Comparison of ENCODE assay signal across 15 cellular contexts in the genomic region with DNA sequence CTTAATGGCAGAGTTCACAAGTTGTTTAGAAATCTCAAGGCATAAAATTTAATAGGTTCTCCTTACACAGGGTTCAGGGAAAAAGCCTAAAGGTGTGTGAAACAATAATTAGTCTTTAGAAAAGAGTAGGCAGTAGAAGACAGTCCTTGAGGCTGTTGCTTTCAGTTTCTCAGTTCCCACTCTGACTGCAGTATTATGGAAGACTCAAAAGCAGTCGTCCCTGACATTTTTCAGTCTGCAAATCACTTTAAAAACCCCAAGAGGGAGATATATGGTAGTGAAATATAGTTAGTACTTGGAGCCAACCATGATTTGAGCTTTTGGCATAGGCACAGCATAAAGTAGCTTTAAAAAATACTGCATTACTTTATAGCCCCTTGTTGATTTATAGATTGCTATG.
DNase-seq lines count a peak whose midpoint lies in the region; ATAC-seq and TF ChIP-seq lines count a peak whose summit lies in the region.
"Had no signal": no experiment of that assay in that cellular context is flagged by ENCODE, and none has a peak within 500 bp of the region (broad histone marks: within the 10 kb centered on the region; RNA-seq: fewer than 3 reads in every experiment).

No MANE protein-coding gene starts in this region.

- H3K36me3 Mint-ChIP-seq in Calu3 (ENCODE audit: insufficient read depth, unreplicated experiment) (no peaks in the 10 kb centered on the region), natural killer cell (no peaks in the 10 kb centered on the region)
- no peaks in the 10 kb centered on the region for H3K36me3 Mint-ChIP-seq in CD8-positive, alpha-beta memory T cell
- H3K36me3 Mint-ChIP-seq: naive thymus-derived CD4-positive, alpha-beta T cell had no signal

- ATAC-seq in RWPE2 (ENCODE audit: low read depth): peak; percentile 63
- ATAC-seq in GM18517 (IDR thresholded peaks at IDR 0.05; ENCODE audit: unreplicated experiment): no peak
- no peak for ATAC-seq in natural killer cell
- ATAC-seq: activated CD8-positive, alpha-beta T cell treated with anti-CD3 and anti-CD28 coated beads, Interleukin-2, amount 10 ng/mL, durations not matched to agents 7 days and 5 days; activated naive CD8-positive, alpha-beta T cell treated with anti-CD3 and anti-CD28 coated beads, Interleukin-2, amount 50 U/mL, for 24 hours; naive thymus-derived CD4-positive, alpha-beta T cell had no signal

- intact Hi-C loops in Calu3 (cut with micrococcal nuclease; ENCODE audit: unreplicated experiment): no loop called here
- intact Hi-C loops in natural killer cell (cut with micrococcal nuclease): no loop called here

- DNase-seq in Calu3: no peak
- DNase-seq in HCEC 1CT: peak; percentile 33
- DNase-seq in RWPE2 (ENCODE audit: low spot score): no peak
- DNase-seq in foreskin melanocyte: peak; percentile 1
- DNase-seq in NCI-H128 (lab: John Stamatoyannopoulos, UW; ENCODE audit: unreplicated experiment): no peak
- no peak for DNase-seq in natural killer cell
- DNase-seq in CD8-positive, alpha-beta memory T cell: no peak
- DNase-seq: activated CD8-positive, alpha-beta T cell treated with anti-CD3 and anti-CD28 coated beads, Interleukin-2, amount 10 ng/mL, durations not matched to agents 7 days and 5 days; activated naive CD8-positive, alpha-beta T cell treated with anti-CD3 and anti-CD28 coated beads, Interleukin-2, amount 50 U/mL, for 24 hours; central memory CD4-positive, alpha-beta T cell; naive thymus-derived CD4-positive, alpha-beta T cell; NCI-H1092; stomach; uterus had no signal

- CTCF ChIA-PET in Calu3 (lab: Charles Lee): no interaction called here
- CTCF ChIA-PET in CD8-positive, alpha-beta memory T cell (lab: Charles Lee): no interaction called here

- BruUV-seq in Calu3 (replicated peaks; lab: Mats Ljungman, UMichigan): no TSS peak

- H3K36me3 ChIP-seq in RWPE2 (ENCODE audit: low read depth): no peaks in the 10 kb centered on the region
- H3K36me3 ChIP-seq in CD8-positive, alpha-beta memory T cell (ENCODE audit: insufficient read depth, low read length): no peaks in the 10 kb centered on the region
- H3K36me3 ChIP-seq: stomach, uterus had no signal

- TF ChIP-seq CTCF in Calu3 (IDR thresholded peaks at IDR 0.05; ENCODE audit: unreplicated experiment) (no peak), RWPE2 (IDR thresholded peaks at IDR 0.05; ENCODE audit: poor library complexity, severe bottlenecking) (no peak), natural killer cell (IDR thresholded peaks at IDR 0.05) (no peak)

- peaks cover 6% of the 10 kb centered on the region for H3K27me3 ChIP-seq in RWPE2 (ENCODE audit: insufficient read depth, poor library complexity, severe bottlenecking)
- no peaks in the 10 kb centered on the region for H3K27me3 ChIP-seq in CD8-positive, alpha-beta memory T cell (ENCODE audit: insufficient read depth, low read length, poor library complexity, severe bottlenecking)
- H3K27me3 ChIP-seq: stomach, uterus had no signal

- H3K9me3 Mint-ChIP-seq in Calu3 (ENCODE audit: low read depth, unreplicated experiment): no peaks in the 10 kb centered on the region
- peaks cover 0 to 2% of the 10 kb centered on the region in 2 donors for H3K9me3 Mint-ChIP-seq in natural killer cell
- no peaks in the 10 kb centered on the region for H3K9me3 Mint-ChIP-seq in CD8-positive, alpha-beta memory T cell
- H3K9me3 Mint-ChIP-seq: activated naive CD8-positive, alpha-beta T cell treated with anti-CD3 and anti-CD28 coated beads, Interleukin-2, amount 50 U/mL, for 24 hours had no signal

- no peak overlapping the region for H3K4me3 ChIP-seq in RWPE2 (ENCODE audit: severe bottlenecking)
- H3K4me3 ChIP-seq in CD8-positive, alpha-beta memory T cell (ENCODE audit: low read length): no peak overlapping the region
- H3K4me3 ChIP-seq: stomach, uterus had no signal

- no peaks in the 10 kb centered on the region for H3K4me1 ChIP-seq in RWPE2 (ENCODE audit: insufficient read depth, poor library complexity, severe bottlenecking)
- H3K4me1 ChIP-seq in CD8-positive, alpha-beta memory T cell (ENCODE audit: insufficient read depth, low read length): no peaks in the 10 kb centered on the region
- H3K4me1 ChIP-seq: stomach, uterus had no signal

- no peaks in the 10 kb centered on the region for H3K4me1 Mint-ChIP-seq in Calu3 (ENCODE audit: low read depth, unreplicated experiment)
- H3K4me1 Mint-ChIP-seq in natural killer cell: no peaks in the 10 kb centered on the region
- H3K4me1 Mint-ChIP-seq in CD8-positive, alpha-beta memory T cell: no peaks in the 10 kb centered on the region
- H3K4me1 Mint-ChIP-seq: activated naive CD8-positive, alpha-beta T cell treated with anti-CD3 and anti-CD28 coated beads, Interleukin-2, amount 50 U/mL, for 24 hours; naive thymus-derived CD4-positive, alpha-beta T cell had no signal

- H3K27ac Mint-ChIP-seq in Calu3 (ENCODE audit: unreplicated experiment) (no peak overlapping the region), natural killer cell (no peak overlapping the region)
- peak overlapping the region in 1 of 8 donors; percentile 1 for H3K27ac Mint-ChIP-seq in CD8-positive, alpha-beta memory T cell
- H3K27ac Mint-ChIP-seq: activated CD8-positive, alpha-beta T cell treated with anti-CD3 and anti-CD28 coated beads, Interleukin-2, amount 10 ng/mL, durations not matched to agents 7 days and 5 days; activated naive CD8-positive, alpha-beta T cell treated with anti-CD3 and anti-CD28 coated beads, Interleukin-2, amount 50 U/mL, for 24 hours; naive thymus-derived CD4-positive, alpha-beta T cell had no signal

- no peak overlapping the region for H3K27ac ChIP-seq in RWPE2 (ENCODE audit: poor library complexity, severe bottlenecking)
- H3K27ac ChIP-seq in CD8-positive, alpha-beta memory T cell (ENCODE audit: low read depth, low read length): no peak overlapping the region
- H3K27ac ChIP-seq: stomach, uterus had no signal

- H3K4me3 Mint-ChIP-seq in Calu3 (ENCODE audit: low read depth, unreplicated experiment) (peak overlapping the region; percentile 24), natural killer cell (no peak overlapping the region)
- no peak overlapping the region for H3K4me3 Mint-ChIP-seq in CD8-positive, alpha-beta memory T cell
- H3K4me3 Mint-ChIP-seq: activated CD8-positive, alpha-beta T cell treated with anti-CD3 and anti-CD28 coated beads, Interleukin-2, amount 10 ng/mL, durations not matched to agents 7 days and 5 days; activated naive CD8-positive, alpha-beta T cell treated with anti-CD3 and anti-CD28 coated beads, Interleukin-2, amount 50 U/mL, for 24 hours; naive thymus-derived CD4-positive, alpha-beta T cell had no signal

- H3K27me3 Mint-ChIP-seq in Calu3 (ENCODE audit: unreplicated experiment) (no peaks in the 10 kb centered on the region), natural killer cell (ENCODE audit: low read depth in 2 of 2) (peaks cover 0 to 8% of the 10 kb centered on the region in 2 donors)
- no peaks in the 10 kb centered on the region for H3K27me3 Mint-ChIP-seq in CD8-positive, alpha-beta memory T cell
- H3K27me3 Mint-ChIP-seq: activated naive CD8-positive, alpha-beta T cell treated with anti-CD3 and anti-CD28 coated beads, Interleukin-2, amount 50 U/mL, for 24 hours had no signal

- POLR2A ChIA-PET in CD8-positive, alpha-beta memory T cell (lab: Charles Lee): no interaction called here

- H3K9me3 ChIP-seq in RWPE2 (ENCODE audit: severe bottlenecking): no peaks in the 10 kb centered on the region
- H3K9me3 ChIP-seq in CD8-positive, alpha-beta memory T cell (ENCODE audit: low read length): no peaks in the 10 kb centered on the region
- H3K9me3 ChIP-seq: uterus had no signal

Comparison
In these comparisons a context has a peak if more than half of its experiments do, and no peak if none do; other contexts are left out.
1. DNase-seq: peak in HCEC 1CT (single experiment) and foreskin melanocyte (single experiment); none in Calu3 (single experiment), RWPE2 (single experiment), NCI-H128 (single experiment), natural killer cell (single experiment) and CD8-positive, alpha-beta memory T cell (0 of 5).